In genomic region chr1:246836647-246837046, GRCh38 we compare ENCODE assay signal across 15 cellular contexts.
"Had no signal": no experiment of that assay in that cellular context is flagged by ENCODE, and none has a peak within 500 bp of the region (broad histone marks: within the 10 kb centered on the region; RNA-seq: fewer than 3 reads in every experiment).

No MANE protein-coding gene starts in this region.

- DNase-seq: activated CD4-positive, alpha-beta T cell treated with anti-CD3 and anti-CD28 coated beads for 48 hours; activated CD8-positive, alpha-beta memory T cell treated with anti-CD3 and anti-CD28 coated beads, Interleukin-2, amount 50 U/mL, for 48 hours; activated CD8-positive, alpha-beta T cell treated with anti-CD3 and anti-CD28 coated beads, Interleukin-2, amount 10 ng/mL, durations not matched to agents 7 days and 5 days; activated naive CD8-positive, alpha-beta T cell treated with anti-CD3 and anti-CD28 coated beads, Interleukin-2, amount 10 ng/mL, durations not matched to agents 7 days and 5 days; effector memory CD4-positive, alpha-beta T cell; left colon; naive B cell; stimulated activated CD4-positive, alpha-beta T cell treated with anti-CD3 and anti-CD28 coated beads, Interleukin-15, amount 100 ng/mL, for 24 hours; stimulated activated CD4-positive, alpha-beta T cell treated with anti-CD3 and anti-CD28 coated beads, Interleukin-4, amount 100 ng/mL, for 24 hours; stimulated activated naive CD8-positive, alpha-beta T cell treated with anti-CD3 and anti-CD28 coated beads, Interleukin-15, amount 100 ng/mL, for 72 hours; testis had no signal

- H3K9ac ChIP-seq: parathyroid adenoma had no signal

- H3K9me3 ChIP-seq: ascending aorta, testis had no signal

- H3K27ac ChIP-seq: ascending aorta, cardiac muscle cell, coronary artery, parathyroid adenoma, testis had no signal

- H3K27me3 ChIP-seq: ascending aorta, cardiac muscle cell, testis had no signal

- H2AFZ ChIP-seq: parathyroid adenoma had no signal

- H3K4me3 ChIP-seq: ascending aorta, cardiac muscle cell, coronary artery, testis had no signal

- H3K79me2 ChIP-seq: parathyroid adenoma had no signal

- ATAC-seq: activated CD8-positive, alpha-beta T cell treated with anti-CD3 and anti-CD28 coated beads, Interleukin-2, amount 10 ng/mL, durations not matched to agents 7 days and 5 days; left colon had no signal

- H3K4me1 ChIP-seq: ascending aorta, parathyroid adenoma, testis had no signal
